Comparison of ENCODE assay signal across 19 cellular contexts in genomic region chr1:227370463-227371254, GRCh38. TPM values are rescaled to one million over a fixed set of nuclear protein-coding genes. Genes with fewer than 3 reads are reported as not detected.
A peak's percentile ranks its signal among the peaks of the same experiment; 100 is the strongest.
DNase-seq lines count a peak whose midpoint lies in the region; TF ChIP-seq lines count a peak whose summit lies in the region.
"Had no signal": no experiment of that assay in that cellular context is flagged by ENCODE, and none has a peak within 500 bp of the region (broad histone marks: within the 10 kb centered on the region; RNA-seq: fewer than 3 reads in every experiment).

No MANE protein-coding gene starts in this region.

- TF ChIP-seq CTCF in cardiac fibroblast (IDR thresholded peaks at IDR 0.05; ENCODE audit: low read depth, low read length) (no peak), nephron (IDR thresholded peaks at IDR 0.05; ENCODE audit: unreplicated experiment in 3 of 3) (no peak)

- H3K4me1 Mint-ChIP-seq in nephron, result peaks cover 19% of the 10 kb centered on the region
- H3K4me1 Mint-ChIP-seq: stimulated activated naive B cell treated with anti-CD40 and anti-IgM and Interleukin-4, amounts not matched to agents 10 μg/mL and 1 μg/mL and 100 μg/mL, for 72 hours; T-helper 17 cell had no signal

- peak overlapping the region; percentile 1 to 15 (median 3) for H3K27ac Mint-ChIP-seq in nephron
- H3K27ac Mint-ChIP-seq: CD8-positive, alpha-beta T cell; stimulated activated naive B cell treated with anti-CD40 and anti-IgM and Interleukin-4, amounts not matched to agents 10 μg/mL and 1 μg/mL and 100 μg/mL, for 72 hours; T-helper 17 cell had no signal

- no peaks in the 10 kb centered on the region for H3K27me3 Mint-ChIP-seq in nephron (ENCODE audit: low read depth)

- H3K36me3 Mint-ChIP-seq in nephron (ENCODE audit: low read depth), result no peaks in the 10 kb centered on the region
- H3K36me3 Mint-ChIP-seq: CD8-positive, alpha-beta T cell; stimulated activated naive B cell treated with anti-CD40 and anti-IgM and Interleukin-4, amounts not matched to agents 10 μg/mL and 1 μg/mL and 100 μg/mL, for 72 hours had no signal

- no peak overlapping the region for H3K4me3 ChIP-seq in cardiac fibroblast (replicated peaks in 1 of 2; ENCODE audit: low read depth in 2 of 2, low read length in 2 of 2)
- H3K4me3 ChIP-seq: hepatocyte, upper lobe of right lung had no signal

- DNase-seq in Ammon's horn (ENCODE audit: low spot score), result peak; percentile 7
- DNase-seq in M059J (ENCODE audit: low read depth), result peak; percentile 25
- DNase-seq in cardiac fibroblast (ENCODE audit: low read depth in 2 of 2), result peak; percentile 14 to 20
- DNase-seq in iPS-NIHi7 (ENCODE audit: extremely low spot score), result no peak
- DNase-seq in G401 (ENCODE audit: low spot score), result no peak
- no peak for DNase-seq in SKM-1 (lab: John Stamatoyannopoulos, UW; ENCODE audit: unreplicated experiment)
- no peak for DNase-seq in activated gamma-delta T cell (lab: John Stamatoyannopoulos, UW)
- DNase-seq: activated CD4-positive, CD25-positive, alpha-beta regulatory T cell treated with anti-CD3 and anti-CD28 coated beads, Interleukin-2, amount 50 U/mL, for 72 hours; activated gamma-delta T cell treated with Interleukin-2 at 50 U/mL for 16 hours; CD8-positive, alpha-beta T cell; GDM1; NCI-H1694 treated with DMSO at 0.1 percent for 48 hours; Right ventricle myocardium superior; stimulated activated CD4-positive, alpha-beta T cell treated with anti-CD3 and anti-CD28 coated beads, Interleukin-12 subunit alpha, Interleukin-12 subunit beta, amount 100 ng/mL, for 4 hours; stimulated activated naive B cell treated with anti-CD40 and anti-IgM and Interleukin-4, amounts not matched to agents 10 μg/mL and 1 μg/mL and 100 μg/mL, for 72 hours; T-helper 17 cell; upper lobe of right lung had no signal

- H3K9me3 Mint-ChIP-seq in nephron, result no peaks in the 10 kb centered on the region
- H3K9me3 Mint-ChIP-seq: CD8-positive, alpha-beta T cell had no signal

- H3K4me3 Mint-ChIP-seq in nephron, result no peak overlapping the region
- H3K4me3 Mint-ChIP-seq: CD8-positive, alpha-beta T cell; stimulated activated naive B cell treated with anti-CD40 and anti-IgM and Interleukin-4, amounts not matched to agents 10 μg/mL and 1 μg/mL and 100 μg/mL, for 72 hours; T-helper 17 cell had no signal

- in situ Hi-C loops in G401 (cut with HindIII; ENCODE audit: low sequenced_read_pairs), result no loop called here

RNA-seq across cellular contexts. Expression of gene CDC42BPA, which starts 52.4 kb away (rescaled TPM):
- 15.1 and 21.6 TPM in 2 replicates for total RNA-seq in M059J (2014; rRNA removed; shearing (Covaris generic))
- total RNA-seq in G401 (2014; rRNA removed; shearing (Covaris generic)), result 9.8 and 13.1 TPM in 2 replicates

Comparison
In these comparisons a context has a peak if more than half of its experiments do, and no peak if none do; other contexts are left out.
1. DNase-seq: peak in Ammon's horn (single experiment), M059J (single experiment) and cardiac fibroblast (2 of 2); none in iPS-NIHi7 (single experiment), G401 (single experiment), SKM-1 (single experiment) and activated gamma-delta T cell (single experiment).